ENCODE assay signal across 1 cellular context in the genomic region with DNA sequence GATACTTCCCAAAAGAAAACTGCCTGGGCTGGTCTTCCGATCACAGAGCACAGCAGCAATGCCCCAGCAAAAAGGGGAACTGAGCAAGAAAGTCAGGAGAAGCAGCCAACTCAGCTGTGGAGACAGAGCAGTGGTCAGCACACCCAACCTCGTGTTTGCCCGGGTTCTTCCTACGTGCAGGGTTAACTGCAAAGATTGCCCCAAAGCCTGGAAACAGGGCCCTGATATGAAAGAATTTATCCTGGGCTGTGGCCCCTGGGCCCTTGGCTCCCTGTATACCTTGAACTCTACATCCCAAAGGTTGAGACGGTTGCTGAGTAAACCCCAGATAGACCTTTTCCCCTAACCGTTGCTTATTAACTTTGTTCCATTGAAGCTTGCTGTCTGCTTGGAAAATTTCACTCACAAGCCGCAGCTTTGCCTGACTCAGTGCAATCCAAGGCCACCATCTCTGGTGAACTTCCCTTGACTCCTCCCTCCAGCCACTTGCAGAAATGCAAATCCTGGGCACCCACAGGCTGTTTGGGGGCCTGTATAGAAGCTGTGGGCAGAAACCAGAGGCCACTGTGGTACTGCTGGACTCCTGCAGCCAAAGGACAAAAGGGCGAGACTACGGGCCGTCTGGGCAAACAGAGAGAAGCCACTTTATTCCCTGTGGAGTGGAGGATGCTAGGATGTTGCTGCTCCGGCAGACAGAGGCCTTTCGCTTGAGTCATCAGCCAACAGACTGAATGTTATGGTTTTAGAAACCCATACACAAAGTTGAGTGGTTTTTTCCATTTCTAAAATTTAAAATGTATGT.
A peak's percentile ranks its signal among the peaks of the same experiment; 100 is the strongest.
TF ChIP-seq lines count a peak whose summit lies in the region.

No MANE protein-coding gene starts in this region.

TF ChIP-seq in A549, 52 proteins besides CTCF, POLR2A, EP300 and RAD21 (continued from another document):
- TF ChIP-seq JUN (IDR thresholded peaks at IDR 0.05) = peak; percentile 75 to 83
- no peak for TF ChIP-seq ZNF302 (CRISPR knock-in tag; IDR thresholded peaks at IDR 0.05)
- TF ChIP-seq, protein P1, sequence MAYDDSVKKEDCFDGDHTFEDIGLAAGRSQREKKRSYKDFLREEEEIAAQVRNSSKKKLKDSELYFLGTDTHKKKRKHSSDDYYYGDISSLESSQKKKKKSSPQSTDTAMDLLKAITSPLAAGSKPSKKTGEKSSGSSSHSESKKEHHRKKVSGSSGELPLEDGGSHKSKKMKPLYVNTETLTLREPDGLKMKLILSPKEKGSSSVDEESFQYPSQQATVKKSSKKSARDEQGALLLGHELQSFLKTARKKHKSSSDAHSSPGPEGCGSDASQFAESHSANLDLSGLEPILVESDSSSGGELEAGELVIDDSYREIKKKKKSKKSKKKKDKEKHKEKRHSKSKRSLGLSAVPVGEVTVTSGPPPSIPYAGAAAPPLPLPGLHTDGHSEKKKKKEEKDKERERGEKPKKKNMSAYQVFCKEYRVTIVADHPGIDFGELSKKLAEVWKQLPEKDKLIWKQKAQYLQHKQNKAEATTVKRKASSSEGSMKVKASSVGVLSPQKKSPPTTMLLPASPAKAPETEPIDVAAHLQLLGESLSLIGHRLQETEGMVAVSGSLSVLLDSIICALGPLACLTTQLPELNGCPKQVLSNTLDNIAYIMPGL (CRISPR knock-in tag; IDR thresholded peaks at IDR 0.05; ENCODE audit: borderline replicate concordance) = no peak
- TF ChIP-seq, protein P2, sequence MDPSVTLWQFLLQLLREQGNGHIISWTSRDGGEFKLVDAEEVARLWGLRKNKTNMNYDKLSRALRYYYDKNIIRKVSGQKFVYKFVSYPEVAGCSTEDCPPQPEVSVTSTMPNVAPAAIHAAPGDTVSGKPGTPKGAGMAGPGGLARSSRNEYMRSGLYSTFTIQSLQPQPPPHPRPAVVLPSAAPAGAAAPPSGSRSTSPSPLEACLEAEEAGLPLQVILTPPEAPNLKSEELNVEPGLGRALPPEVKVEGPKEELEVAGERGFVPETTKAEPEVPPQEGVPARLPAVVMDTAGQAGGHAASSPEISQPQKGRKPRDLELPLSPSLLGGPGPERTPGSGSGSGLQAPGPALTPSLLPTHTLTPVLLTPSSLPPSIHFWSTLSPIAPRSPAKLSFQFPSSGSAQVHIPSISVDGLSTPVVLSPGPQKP (IDR thresholded peaks at IDR 0.05; ENCODE audit: low read depth, low read length) = no peak
- no peak for TF ChIP-seq NR3C1 (IDR thresholded peaks at IDR 0.05)
- TF ChIP-seq PHF8 (IDR thresholded peaks at IDR 0.05; ENCODE audit: borderline replicate concordance, low read depth) = no peak
- TF ChIP-seq, protein P3, sequence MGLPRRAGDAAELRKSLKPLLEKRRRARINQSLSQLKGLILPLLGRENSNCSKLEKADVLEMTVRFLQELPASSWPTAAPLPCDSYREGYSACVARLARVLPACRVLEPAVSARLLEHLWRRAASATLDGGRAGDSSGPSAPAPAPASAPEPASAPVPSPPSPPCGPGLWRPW (IDR thresholded peaks at IDR 0.05) = no peak
- TF ChIP-seq MAZ (IDR thresholded peaks at IDR 0.05; ENCODE audit: borderline replicate concordance, low read depth, low read length) = no peak
- TF ChIP-seq KDM1A (IDR thresholded peaks at IDR 0.05; ENCODE audit: low read depth) = no peak
- TF ChIP-seq, protein P4, sequence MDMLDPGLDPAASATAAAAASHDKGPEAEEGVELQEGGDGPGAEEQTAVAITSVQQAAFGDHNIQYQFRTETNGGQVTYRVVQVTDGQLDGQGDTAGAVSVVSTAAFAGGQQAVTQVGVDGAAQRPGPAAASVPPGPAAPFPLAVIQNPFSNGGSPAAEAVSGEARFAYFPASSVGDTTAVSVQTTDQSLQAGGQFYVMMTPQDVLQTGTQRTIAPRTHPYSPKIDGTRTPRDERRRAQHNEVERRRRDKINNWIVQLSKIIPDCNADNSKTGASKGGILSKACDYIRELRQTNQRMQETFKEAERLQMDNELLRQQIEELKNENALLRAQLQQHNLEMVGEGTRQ (IDR thresholded peaks at IDR 0.05) = no peak
- TF ChIP-seq MYC (IDR thresholded peaks at IDR 0.05; ENCODE audit: borderline replicate concordance, low read length) = no peak
- TF ChIP-seq, protein P5, sequence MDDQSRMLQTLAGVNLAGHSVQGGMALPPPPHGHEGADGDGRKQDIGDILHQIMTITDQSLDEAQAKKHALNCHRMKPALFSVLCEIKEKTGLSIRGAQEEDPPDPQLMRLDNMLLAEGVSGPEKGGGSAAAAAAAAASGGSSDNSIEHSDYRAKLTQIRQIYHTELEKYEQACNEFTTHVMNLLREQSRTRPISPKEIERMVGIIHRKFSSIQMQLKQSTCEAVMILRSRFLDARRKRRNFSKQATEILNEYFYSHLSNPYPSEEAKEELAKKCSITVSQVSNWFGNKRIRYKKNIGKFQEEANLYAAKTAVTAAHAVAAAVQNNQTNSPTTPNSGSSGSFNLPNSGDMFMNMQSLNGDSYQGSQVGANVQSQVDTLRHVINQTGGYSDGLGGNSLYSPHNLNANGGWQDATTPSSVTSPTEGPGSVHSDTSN (IDR thresholded peaks at IDR 0.05) = 0 out of 2 replicates have a peak, but pooled peaks have one; percentile 53
- 0 out of 2 replicates have a peak, but pooled peaks have one; percentile 71 for TF ChIP-seq HOXB5 (CRISPR knock-in tag; IDR thresholded peaks at IDR 0.05)
- TF ChIP-seq, protein P6, sequence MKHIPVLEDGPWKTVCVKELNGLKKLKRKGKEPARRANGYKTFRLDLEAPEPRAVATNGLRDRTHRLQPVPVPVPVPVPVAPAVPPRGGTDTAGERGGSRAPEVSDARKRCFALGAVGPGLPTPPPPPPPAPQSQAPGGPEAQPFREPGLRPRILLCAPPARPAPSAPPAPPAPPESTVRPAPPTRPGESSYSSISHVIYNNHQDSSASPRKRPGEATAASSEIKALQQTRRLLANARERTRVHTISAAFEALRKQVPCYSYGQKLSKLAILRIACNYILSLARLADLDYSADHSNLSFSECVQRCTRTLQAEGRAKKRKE (CRISPR knock-in tag; IDR thresholded peaks at IDR 0.05; ENCODE audit: low read depth) = peak; percentile 63; the same call in 1 of the 2 replicates
- no peak for TF ChIP-seq HEYL (CRISPR knock-in tag; IDR thresholded peaks at IDR 0.05)
- TF ChIP-seq CEBPB (IDR thresholded peaks at IDR 0.05) = peak in 1 of 2 experiments; percentile 70; a peak in 2 of 4 replicates
- TF ChIP-seq CHD4 (IDR thresholded peaks at IDR 0.05; ENCODE audit: borderline replicate concordance) = no peak
- no peak for TF ChIP-seq RFX5 (IDR thresholded peaks at IDR 0.05)
- TF ChIP-seq FOSL2 (IDR thresholded peaks at IDR 0.05) = peak; percentile 45
- TF ChIP-seq FOSL2 (CRISPR knock-in tag; IDR thresholded peaks at IDR 0.05) = peak; percentile 80
- TF ChIP-seq ZSCAN20 (CRISPR knock-in tag; IDR thresholded peaks at IDR 0.05) = no peak
- TF ChIP-seq HOXA7 (CRISPR knock-in tag; IDR thresholded peaks at IDR 0.05) = no peak
- peak; percentile 47; the same call in 1 of the 2 replicates for TF ChIP-seq HOXB13 (CRISPR knock-in tag; IDR thresholded peaks at IDR 0.05; ENCODE audit: low read depth)
- peak; percentile 78 for TF ChIP-seq JUNB (IDR thresholded peaks at IDR 0.05)
- TF ChIP-seq MAFK (IDR thresholded peaks at IDR 0.05; ENCODE audit: partially characterized antibody) = peak; percentile 50
- no peak for TF ChIP-seq CHD2 (IDR thresholded peaks at IDR 0.05; ENCODE audit: low read length, partially characterized antibody)
- TF ChIP-seq, protein P7, sequence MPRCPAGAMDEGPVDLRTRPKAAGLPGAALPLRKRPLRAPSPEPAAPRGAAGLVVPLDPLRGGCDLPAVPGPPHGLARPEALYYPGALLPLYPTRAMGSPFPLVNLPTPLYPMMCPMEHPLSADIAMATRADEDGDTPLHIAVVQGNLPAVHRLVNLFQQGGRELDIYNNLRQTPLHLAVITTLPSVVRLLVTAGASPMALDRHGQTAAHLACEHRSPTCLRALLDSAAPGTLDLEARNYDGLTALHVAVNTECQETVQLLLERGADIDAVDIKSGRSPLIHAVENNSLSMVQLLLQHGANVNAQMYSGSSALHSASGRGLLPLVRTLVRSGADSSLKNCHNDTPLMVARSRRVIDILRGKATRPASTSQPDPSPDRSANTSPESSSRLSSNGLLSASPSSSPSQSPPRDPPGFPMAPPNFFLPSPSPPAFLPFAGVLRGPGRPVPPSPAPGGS (IDR thresholded peaks at IDR 0.05) = peak; percentile 53; the same call in 1 of the 3 replicates
- no peak for TF ChIP-seq KDM5A (IDR thresholded peaks at IDR 0.05)
- TF ChIP-seq ZC3H11A (IDR thresholded peaks at IDR 0.05) = no peak
- no peak for TF ChIP-seq CBX2 (IDR thresholded peaks at IDR 0.05; ENCODE audit: borderline replicate concordance, low read depth)
- TF ChIP-seq EHMT2 (IDR thresholded peaks at IDR 0.05; ENCODE audit: low read depth) = no peak
- no peak for TF ChIP-seq ZFP36 (IDR thresholded peaks at IDR 0.05; ENCODE audit: borderline replicate concordance, partially characterized antibody)
- no peak for TF ChIP-seq SREBF2 (IDR thresholded peaks at IDR 0.05)
- TF ChIP-seq EHF (CRISPR knock-in tag; IDR thresholded peaks at IDR 0.05) = no peak
